ENCODE assay signal across 10 cellular contexts in the genomic region with DNA sequence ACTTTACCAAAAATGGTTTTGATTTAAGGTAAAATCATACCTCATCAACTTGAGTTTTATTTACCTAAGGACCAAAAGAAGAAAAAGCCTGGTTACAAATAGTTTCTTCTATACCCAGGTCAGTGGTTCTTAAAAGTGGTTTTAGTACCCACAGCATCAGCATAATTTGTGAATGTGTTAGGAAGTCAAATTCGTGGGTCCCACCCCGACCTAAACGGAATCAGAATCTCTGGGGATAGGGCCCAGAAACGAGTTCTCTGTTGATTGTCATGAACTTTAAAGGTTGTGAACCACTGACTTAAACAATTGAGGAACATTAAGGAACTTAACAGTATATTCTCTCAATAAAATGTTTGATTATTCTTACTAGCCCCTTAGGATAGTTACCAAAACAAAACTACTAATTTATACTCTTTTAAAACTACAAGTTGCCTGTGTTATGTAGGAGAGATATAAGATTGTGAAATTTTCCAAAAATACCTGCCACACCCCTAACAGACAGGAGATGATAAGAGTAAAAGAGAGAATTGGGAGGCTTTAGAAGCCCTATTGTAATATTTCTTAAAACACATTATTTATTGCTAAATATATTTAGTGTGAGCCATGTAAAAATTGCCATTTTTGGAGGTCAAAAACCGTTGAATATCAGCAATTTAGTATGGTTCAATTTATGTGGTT. TPM values are rescaled to one million over a fixed set of nuclear protein-coding genes. Genes with fewer than 3 reads are reported as not detected.
DNase-seq lines count a peak whose midpoint lies in the region; ATAC-seq and TF ChIP-seq lines count a peak whose summit lies in the region.
"Had no signal": no experiment of that assay in that cellular context is flagged by ENCODE, and none has a peak within 500 bp of the region (broad histone marks: within the 10 kb centered on the region; RNA-seq: fewer than 3 reads in every experiment).

No MANE protein-coding gene starts in this region.

- H3K27ac ChIP-seq in dorsolateral prefrontal cortex: peak overlapping the region in 12 of 59 donors; percentile 72 to 91 (median 86)
- H3K27ac ChIP-seq in mesodermal cell (ENCODE audit: low read depth, low read length, severe bottlenecking): no peak overlapping the region
- no peak overlapping the region for H3K27ac ChIP-seq in CD8-positive, alpha-beta T cell (ENCODE audit: low read depth, low read length)
- H3K27ac ChIP-seq: BLaER1, neutrophil had no signal

- no peak overlapping the region for H3K27ac Mint-ChIP-seq in type B pancreatic cell
- H3K27ac Mint-ChIP-seq in CD8-positive, alpha-beta T cell: no peak overlapping the region
- H3K27ac Mint-ChIP-seq in activated T-helper 1 cell treated with anti-CD3 and anti-CD28 coated beads, Interleukin-12 subunit alpha, Interleukin-12 subunit beta, Interleukin-2, Interleukin-4 antibody, amounts not matched to agents 30 ng/mL and 10 ng/mL and 1 ng/mL, durations not matched to agents 14 hours and 24 hours and 36 hours: no peak overlapping the region

- CTCF ChIA-PET in CD8-positive, alpha-beta T cell (lab: Charles Lee): no interaction called here

- H3K4me1 ChIP-seq in mesodermal cell (ENCODE audit: control insufficient read depth, insufficient read depth, low read length, poor library complexity, severe bottlenecking): peaks cover 5% of the 10 kb centered on the region
- no peaks in the 10 kb centered on the region for H3K4me1 ChIP-seq in CD8-positive, alpha-beta T cell (ENCODE audit: insufficient read depth, low read length)
- H3K4me1 ChIP-seq: BLaER1 had no signal

- WGBS in mesodermal cell (ENCODE audit: insufficient coverage in 2 of 2), 2 experiments: 58% methylated on average over 2 of the region's 5 CpGs; no CpG with 5 or more reads in 1 of the 2 experiments

- H3K36me3 ChIP-seq in mesodermal cell (ENCODE audit: control insufficient read depth, insufficient read depth, low read length): no peaks in the 10 kb centered on the region
- H3K36me3 ChIP-seq in CD8-positive, alpha-beta T cell (ENCODE audit: insufficient read depth, low read length): no peaks in the 10 kb centered on the region
- H3K36me3 ChIP-seq: BLaER1, neutrophil had no signal

- POLR2A ChIA-PET in CD8-positive, alpha-beta T cell (lab: Charles Lee): no interaction called here

- H3K9me3 Mint-ChIP-seq in type B pancreatic cell: no peaks in the 10 kb centered on the region
- H3K9me3 Mint-ChIP-seq in CD8-positive, alpha-beta T cell: peaks cover 4% of the 10 kb centered on the region
- no peaks in the 10 kb centered on the region for H3K9me3 Mint-ChIP-seq in activated T-helper 1 cell treated with anti-CD3 and anti-CD28 coated beads, Interleukin-12 subunit alpha, Interleukin-12 subunit beta, Interleukin-2, Interleukin-4 antibody, amounts not matched to agents 30 ng/mL and 10 ng/mL and 1 ng/mL, durations not matched to agents 14 hours and 24 hours and 36 hours

- H3K36me3 Mint-ChIP-seq in type B pancreatic cell: no peaks in the 10 kb centered on the region
- H3K36me3 Mint-ChIP-seq in CD8-positive, alpha-beta T cell: no peaks in the 10 kb centered on the region
- no peaks in the 10 kb centered on the region for H3K36me3 Mint-ChIP-seq in activated T-helper 1 cell treated with anti-CD3 and anti-CD28 coated beads, Interleukin-12 subunit alpha, Interleukin-12 subunit beta, Interleukin-2, Interleukin-4 antibody, amounts not matched to agents 30 ng/mL and 10 ng/mL and 1 ng/mL, durations not matched to agents 14 hours and 24 hours and 36 hours (ENCODE audit: low read depth)

- H3K4me3 ChIP-seq in dorsolateral prefrontal cortex: peak overlapping the region in 58 of 59 donors; percentile 54 to 91 (median 78)
- H3K4me3 ChIP-seq in mesodermal cell (ENCODE audit: extremely low read depth, insufficient read depth, low read length, poor library complexity, severe bottlenecking): peak overlapping the region; percentile 70
- no peak overlapping the region for H3K4me3 ChIP-seq in CD8-positive, alpha-beta T cell (ENCODE audit: low read depth, low read length)
- H3K4me3 ChIP-seq: BLaER1 had no signal

- no peaks in the 10 kb centered on the region for H3K9me3 ChIP-seq in mesodermal cell (ENCODE audit: control insufficient read depth, low read length)
- no peaks in the 10 kb centered on the region for H3K9me3 ChIP-seq in CD8-positive, alpha-beta T cell (ENCODE audit: low read length)
- H3K9me3 ChIP-seq: neutrophil had no signal

- peaks cover 17% of the 10 kb centered on the region for H3K4me1 Mint-ChIP-seq in type B pancreatic cell (ENCODE audit: unreplicated experiment)
- H3K4me1 Mint-ChIP-seq in CD8-positive, alpha-beta T cell (ENCODE audit: low read depth): peaks cover 3% of the 10 kb centered on the region
- no peaks in the 10 kb centered on the region for H3K4me1 Mint-ChIP-seq in activated T-helper 1 cell treated with anti-CD3 and anti-CD28 coated beads, Interleukin-12 subunit alpha, Interleukin-12 subunit beta, Interleukin-2, Interleukin-4 antibody, amounts not matched to agents 30 ng/mL and 10 ng/mL and 1 ng/mL, durations not matched to agents 14 hours and 24 hours and 36 hours (ENCODE audit: low read depth)

- peaks cover under 1% of the 10 kb centered on the region for H3K27me3 Mint-ChIP-seq in type B pancreatic cell
- peaks cover 10% of the 10 kb centered on the region for H3K27me3 Mint-ChIP-seq in CD8-positive, alpha-beta T cell (ENCODE audit: low read depth)
- peaks cover 16% of the 10 kb centered on the region for H3K27me3 Mint-ChIP-seq in activated T-helper 1 cell treated with anti-CD3 and anti-CD28 coated beads, Interleukin-12 subunit alpha, Interleukin-12 subunit beta, Interleukin-2, Interleukin-4 antibody, amounts not matched to agents 30 ng/mL and 10 ng/mL and 1 ng/mL, durations not matched to agents 14 hours and 24 hours and 36 hours (ENCODE audit: insufficient read depth)

- peak overlapping the region; percentile 98 for H3K4me3 Mint-ChIP-seq in type B pancreatic cell
- H3K4me3 Mint-ChIP-seq in CD8-positive, alpha-beta T cell: no peak overlapping the region
- no peak overlapping the region for H3K4me3 Mint-ChIP-seq in activated T-helper 1 cell treated with anti-CD3 and anti-CD28 coated beads, Interleukin-12 subunit alpha, Interleukin-12 subunit beta, Interleukin-2, Interleukin-4 antibody, amounts not matched to agents 30 ng/mL and 10 ng/mL and 1 ng/mL, durations not matched to agents 14 hours and 24 hours and 36 hours

- no peaks in the 10 kb centered on the region for H3K27me3 ChIP-seq in dorsolateral prefrontal cortex
- H3K27me3 ChIP-seq in CD8-positive, alpha-beta T cell (ENCODE audit: insufficient read depth, low read length): no peaks in the 10 kb centered on the region
- H3K27me3 ChIP-seq: BLaER1 had no signal

- DNase-seq in SHP77 treated with DMSO at 0.1 percent for 48 hours (lab: John Stamatoyannopoulos, UW) (peak; percentile 68), SHP77 (lab: John Stamatoyannopoulos, UW) (no peak), dorsolateral prefrontal cortex (no peak), type B pancreatic cell (ENCODE audit: extremely low spot score, unreplicated experiment) (no peak), NCI-H146 treated with DMSO at 0.1 percent for 48 hours (lab: John Stamatoyannopoulos, UW; ENCODE audit: unreplicated experiment) (no peak)
- no peak for DNase-seq in CD8-positive, alpha-beta T cell
- no peak for DNase-seq in activated T-helper 1 cell treated with anti-CD3 and anti-CD28 coated beads, Interleukin-12 subunit alpha, Interleukin-12 subunit beta, Interleukin-2, Interleukin-4 antibody, amounts not matched to agents 30 ng/mL and 10 ng/mL and 1 ng/mL, durations not matched to agents 14 hours and 24 hours and 36 hours (ENCODE audit: low spot score)

- intact Hi-C loops in dorsolateral prefrontal cortex (cut with DNase I): loop anchor here (1.0 to 2.0 kb wide), 2 partner anchors 24 kb away; a partner anchor contains a TSS
- intact Hi-C loops in CD8-positive, alpha-beta T cell (cut with DNase I, micrococcal nuclease): no loop called here
- intact Hi-C loops in activated T-helper 1 cell treated with anti-CD3 and anti-CD28 coated beads, Interleukin-12 subunit alpha, Interleukin-12 subunit beta, Interleukin-2, Interleukin-4 antibody, amounts not matched to agents 30 ng/mL and 10 ng/mL and 1 ng/mL, durations not matched to agents 14 hours and 24 hours and 36 hours (cut with micrococcal nuclease): no loop called here

- TF ChIP-seq CTCF in dorsolateral prefrontal cortex (IDR thresholded peaks at IDR 0.05 in 54 of 56, conservative IDR thresholded peaks at IDR 0.05 in 2 of 56; ENCODE audit: low read depth in 1 of 56, partially characterized antibody in 56 of 56): no peak
- TF ChIP-seq CTCF in type B pancreatic cell (conservative IDR thresholded peaks at IDR 0.05): no peak
- no peak for TF ChIP-seq CTCF in CD8-positive, alpha-beta T cell (IDR thresholded peaks at IDR 0.05)

- ATAC-seq in CD8-positive, alpha-beta T cell: no peak

RNA-seq across cellular contexts. Expression of a gene that starts 0.7 kb away (rescaled TPM):
- total RNA-seq in dorsolateral prefrontal cortex: 1 to 10 TPM in 21 of 120 experiments, under 1 TPM in 64, not detected in 35; 0.16 to 2.6 (median 0.75) TPM
- polyA plus RNA-seq in mesodermal cell (2013, experiment 1 of 2): 0.52 TPM
- 1.4 TPM for polyA plus RNA-seq in mesodermal cell (2013, experiment 2 of 2)
- total RNA-seq in type B pancreatic cell (ENCODE audit: low replicate concordance): 0.55 and 0.58 TPM in 2 replicates
- total RNA-seq in CD8-positive, alpha-beta T cell: not detected
- total RNA-seq in activated T-helper 1 cell treated with anti-CD3 and anti-CD28 coated beads, Interleukin-12 subunit alpha, Interleukin-12 subunit beta, Interleukin-2, Interleukin-4 antibody, amounts not matched to agents 30 ng/mL and 10 ng/mL and 1 ng/mL, durations not matched to agents 14 hours and 24 hours and 36 hours: not detected in 2 replicates

RNA-seq across cellular contexts. Expression of a gene that starts 24.7 kb away (rescaled TPM):
- total RNA-seq in dorsolateral prefrontal cortex (10 to 100 TPM; 16.3 to 37.8 (median 24.5) TPM), type B pancreatic cell (ENCODE audit: low replicate concordance) (6.0 and 14.5 TPM in 2 replicates)
- polyA plus RNA-seq in mesodermal cell (2013, experiment 1 of 2): 7.4 TPM
- polyA plus RNA-seq in mesodermal cell (2013, experiment 2 of 2): 6.7 TPM
- total RNA-seq in CD8-positive, alpha-beta T cell: not detected
- not detected in 2 replicates for total RNA-seq in activated T-helper 1 cell treated with anti-CD3 and anti-CD28 coated beads, Interleukin-12 subunit alpha, Interleukin-12 subunit beta, Interleukin-2, Interleukin-4 antibody, amounts not matched to agents 30 ng/mL and 10 ng/mL and 1 ng/mL, durations not matched to agents 14 hours and 24 hours and 36 hours

Comparison
In these comparisons a context has a peak if more than half of its experiments do, and no peak if none do; other contexts are left out.
1. intact Hi-C loops: an anchor here in dorsolateral prefrontal cortex (1.0 to 2.0 kb wide); none called in CD8-positive, alpha-beta T cell and activated T-helper 1 cell treated with anti-CD3 and anti-CD28 coated beads, Interleukin-12 subunit alpha, Interleukin-12 subunit beta, Interleukin-2, Interleukin-4 antibody, amounts not matched to agents 30 ng/mL and 10 ng/mL and 1 ng/mL, durations not matched to agents 14 hours and 24 hours and 36 hours.